ENCODE assay signal across 1 cellular context in genomic region chr11:62333768-62334167, GRCh38.
TF ChIP-seq lines count a peak whose summit lies in the region.

No MANE protein-coding gene starts in this region.

TF ChIP-seq in H1, 55 proteins besides CTCF, POLR2A, EP300 and RAD21 (continued from another document):
- TF ChIP-seq GABPA (IDR thresholded peaks at IDR 0.05; ENCODE audit: borderline replicate concordance, insufficient read depth, low read length) = no peak
- no peak for TF ChIP-seq JUND (IDR thresholded peaks at IDR 0.05; ENCODE audit: low read length)
- no peak for TF ChIP-seq SP2 (IDR thresholded peaks at IDR 0.05; ENCODE audit: low read length)
- TF ChIP-seq RFX5 (IDR thresholded peaks at IDR 0.05; ENCODE audit: borderline replicate concordance, low read depth, low read length) = no peak
- TF ChIP-seq EGR1 (IDR thresholded peaks at IDR 0.05; ENCODE audit: borderline replicate concordance, low read depth, low read length) = no peak
- TF ChIP-seq NRF1 (IDR thresholded peaks at IDR 0.05; ENCODE audit: low read depth, low read length) = no peak
- no peak for TF ChIP-seq SP4 (IDR thresholded peaks at IDR 0.05; ENCODE audit: low read length)
- no peak for TF ChIP-seq ASH2L (IDR thresholded peaks at IDR 0.05; ENCODE audit: low read length)
- TF ChIP-seq E2F6 (IDR thresholded peaks at IDR 0.05) = no peak
- TF ChIP-seq TCF12 (IDR thresholded peaks at IDR 0.05; ENCODE audit: low read depth, low read length) = no peak
